In the genomic region with DNA sequence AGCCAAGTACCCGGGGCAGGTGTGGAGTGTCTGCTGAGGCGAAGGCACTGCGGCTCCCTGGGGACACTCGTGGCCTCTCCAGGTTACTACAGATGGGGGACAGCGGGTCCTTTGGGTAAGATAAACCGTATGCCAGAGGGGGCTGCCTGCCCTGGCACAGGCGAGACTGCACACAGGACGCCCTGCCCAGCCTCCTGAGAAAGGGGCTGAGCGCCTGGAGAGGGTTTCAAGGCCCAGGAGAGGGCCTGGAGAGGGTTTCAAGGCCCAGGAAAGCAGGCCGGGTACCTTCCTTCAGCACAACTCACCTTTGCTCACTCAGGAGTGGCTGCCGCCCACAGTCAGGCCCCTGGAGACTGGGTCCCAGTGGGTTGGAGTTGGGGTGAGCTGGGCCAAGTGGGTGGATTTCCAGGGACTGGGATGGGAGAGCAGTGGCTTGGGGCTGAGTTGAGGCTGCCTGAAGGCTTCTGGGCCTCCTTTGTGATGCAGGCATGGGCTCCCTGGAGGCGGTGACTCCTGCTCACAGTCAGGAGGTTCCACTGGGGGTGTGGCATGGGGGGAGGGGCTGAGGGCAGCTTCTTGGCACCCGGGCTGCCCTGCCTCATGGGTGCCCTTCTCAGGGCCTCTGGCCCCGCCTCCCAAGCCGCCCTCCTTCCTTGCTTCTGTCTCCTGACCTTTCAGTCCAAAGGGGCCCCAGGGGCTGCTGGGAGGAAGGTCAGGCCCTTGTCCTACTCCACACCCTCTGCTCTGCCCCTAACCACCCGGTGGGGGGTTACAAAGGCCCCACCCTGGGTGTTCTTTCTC, we compare ENCODE assay signal across 20 cellular contexts. TPM values are rescaled to one million over a fixed set of nuclear protein-coding genes. Genes with fewer than 3 reads are reported as not detected.
DNase-seq lines count a peak whose midpoint lies in the region; ATAC-seq and TF ChIP-seq lines count a peak whose summit lies in the region.
"Had no signal": no experiment of that assay in that cellular context is flagged by ENCODE, and none has a peak within 500 bp of the region (broad histone marks: within the 10 kb centered on the region; RNA-seq: fewer than 3 reads in every experiment).

A gene with protein sequence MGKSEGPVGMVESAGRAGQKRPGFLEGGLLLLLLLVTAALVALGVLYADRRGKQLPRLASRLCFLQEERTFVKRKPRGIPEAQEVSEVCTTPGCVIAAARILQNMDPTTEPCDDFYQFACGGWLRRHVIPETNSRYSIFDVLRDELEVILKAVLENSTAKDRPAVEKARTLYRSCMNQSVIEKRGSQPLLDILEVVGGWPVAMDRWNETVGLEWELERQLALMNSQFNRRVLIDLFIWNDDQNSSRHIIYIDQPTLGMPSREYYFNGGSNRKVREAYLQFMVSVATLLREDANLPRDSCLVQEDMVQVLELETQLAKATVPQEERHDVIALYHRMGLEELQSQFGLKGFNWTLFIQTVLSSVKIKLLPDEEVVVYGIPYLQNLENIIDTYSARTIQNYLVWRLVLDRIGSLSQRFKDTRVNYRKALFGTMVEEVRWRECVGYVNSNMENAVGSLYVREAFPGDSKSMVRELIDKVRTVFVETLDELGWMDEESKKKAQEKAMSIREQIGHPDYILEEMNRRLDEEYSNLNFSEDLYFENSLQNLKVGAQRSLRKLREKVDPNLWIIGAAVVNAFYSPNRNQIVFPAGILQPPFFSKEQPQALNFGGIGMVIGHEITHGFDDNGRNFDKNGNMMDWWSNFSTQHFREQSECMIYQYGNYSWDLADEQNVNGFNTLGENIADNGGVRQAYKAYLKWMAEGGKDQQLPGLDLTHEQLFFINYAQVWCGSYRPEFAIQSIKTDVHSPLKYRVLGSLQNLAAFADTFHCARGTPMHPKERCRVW (minus strand): TSS at position 456 of the 801 bp plus-strand sequence. CDS start 3,532 bp downstream, outside the sequence.

- no peak for ATAC-seq in activated CD4-positive, alpha-beta T cell treated with anti-CD3 and anti-CD28 coated beads for 36 hours
- ATAC-seq: activated CD4-positive, CD25-positive, alpha-beta regulatory T cell treated with anti-CD3 and anti-CD28 coated beads, Interleukin-2, amount 50 U/mL, for 24 hours had no signal

- no peak for TF ChIP-seq EP300 in stomach (IDR thresholded peaks at IDR 0.05)

- no peak within 1 kb of the TSS for H3K27ac Mint-ChIP-seq in activated CD4-positive, alpha-beta T cell treated with anti-CD3 and anti-CD28 coated beads for 36 hours
- H3K27ac Mint-ChIP-seq in endodermal cell = no peak within 1 kb of the TSS
- H3K27ac Mint-ChIP-seq: CD4-positive, alpha-beta T cell had no signal

- no peaks in the 10 kb centered on the region for H3K36me3 ChIP-seq in endodermal cell (ENCODE audit: control insufficient read depth, insufficient read depth, low read length)
- H3K36me3 ChIP-seq in stomach = no peaks in the 10 kb centered on the region

- peaks cover 28% of the 10 kb centered on the region for H3K27me3 ChIP-seq in endodermal cell (ENCODE audit: control insufficient read depth, insufficient read depth, low read length, poor library complexity, severe bottlenecking)
- H3K27me3 ChIP-seq in stomach = peaks cover 27 to 96% (median 56%) of the 10 kb centered on the region in 3 donors

- no peak within 1 kb of the TSS for H3K9ac ChIP-seq in endodermal cell (ENCODE audit: extremely low read depth, low read length, poor library complexity, severe bottlenecking)
- H3K9ac ChIP-seq: parathyroid adenoma had no signal

- CTCF ChIA-PET in activated CD4-positive, alpha-beta T cell treated with anti-CD3 and anti-CD28 coated beads for 36 hours (lab: Charles Lee) = interaction anchor here (0.7 kb wide), 1 partner anchor 17 kb away, joined by 3 read pairs; no protein-coding TSS in a partner anchor

- peak; percentile 46 for DNase-seq in activated CD4-positive, alpha-beta T cell treated with anti-CD3 and anti-CD28 coated beads for 36 hours
- DNase-seq in activated CD4-positive, alpha-beta T cell treated with anti-CD3 and anti-CD28 coated beads for 4 hours = no peak
- DNase-seq in HT-29 (ENCODE audit: low spot score) (no peak), endodermal cell (peak; percentile 63), stomach (no peak), SKM-1 (lab: John Stamatoyannopoulos, UW; ENCODE audit: unreplicated experiment) (no peak), NCI-H226 (no peak), NCI-H2029 treated with DMSO at 0.1 percent for 48 hours (lab: John Stamatoyannopoulos, UW) (no peak)
- DNase-seq: activated gamma-delta T cell; amniotic stem cell; CD4-positive, alpha-beta T cell; central memory CD4-positive, alpha-beta T cell; DMS53; effector memory CD4-positive, alpha-beta T cell; naive B cell; NCI-H146; NCI-H510A treated with DMSO at 0.1 percent for 48 hours; T-helper 9 cell had no signal

- H3K4me1 Mint-ChIP-seq in activated CD4-positive, alpha-beta T cell treated with anti-CD3 and anti-CD28 coated beads for 36 hours = peaks cover 2% of the 10 kb centered on the region
- H3K4me1 Mint-ChIP-seq in endodermal cell = no peaks in the 10 kb centered on the region

- peaks cover 20% of the 10 kb centered on the region for H3K9me3 ChIP-seq in endodermal cell (ENCODE audit: control insufficient read depth, low read length)
- peaks cover 0 to 10% (median 9%) of the 10 kb centered on the region in 4 donors for H3K9me3 ChIP-seq in stomach

- TF ChIP-seq POLR2A in stomach (IDR thresholded peaks at IDR 0.05) = no peak

- no peak within 1 kb of the TSS for H3K4me3 Mint-ChIP-seq in activated CD4-positive, alpha-beta T cell treated with anti-CD3 and anti-CD28 coated beads for 36 hours
- no peak within 1 kb of the TSS for H3K4me3 Mint-ChIP-seq in endodermal cell
- H3K4me3 Mint-ChIP-seq: CD4-positive, alpha-beta T cell had no signal

- TF ChIP-seq CTCF in endodermal cell (conservative IDR thresholded peaks at IDR 0.05) (no peak), stomach (IDR thresholded peaks at IDR 0.05) (no peak)

- H3K27me3 Mint-ChIP-seq in activated CD4-positive, alpha-beta T cell treated with anti-CD3 and anti-CD28 coated beads for 36 hours = peaks cover 19% of the 10 kb centered on the region
- peaks cover 81% of the 10 kb centered on the region for H3K27me3 Mint-ChIP-seq in endodermal cell (ENCODE audit: insufficient read depth)

- H3K4me1 ChIP-seq in endodermal cell (ENCODE audit: control insufficient read depth, insufficient read depth, low read length) (no peaks in the 10 kb centered on the region), stomach (peaks cover 0 to 21% (median 15%) of the 10 kb centered on the region in 4 donors)
- H3K4me1 ChIP-seq: parathyroid adenoma had no signal

- intact Hi-C loops in activated CD4-positive, alpha-beta T cell treated with anti-CD3 and anti-CD28 coated beads for 36 hours (cut with DNase I, micrococcal nuclease) = no loop called here
- intact Hi-C loops in stomach (cut with DNase I; ENCODE audit: low total_unique reads) = no loop called here

- POLR2A ChIA-PET in activated CD4-positive, alpha-beta T cell treated with anti-CD3 and anti-CD28 coated beads for 36 hours (lab: Charles Lee) = no interaction called here

- no peak within 1 kb of the TSS for H3K27ac ChIP-seq in endodermal cell (ENCODE audit: low read depth, low read length)
- H3K27ac ChIP-seq in stomach = no peak within 1 kb of the TSS
- H3K27ac ChIP-seq: parathyroid adenoma had no signal

- H3K9me3 Mint-ChIP-seq in activated CD4-positive, alpha-beta T cell treated with anti-CD3 and anti-CD28 coated beads for 36 hours (ENCODE audit: low read depth) = peaks cover 9% of the 10 kb centered on the region
- peaks cover 19% of the 10 kb centered on the region for H3K9me3 Mint-ChIP-seq in endodermal cell
- H3K9me3 Mint-ChIP-seq: CD4-positive, alpha-beta T cell had no signal

- WGBS in endodermal cell (ENCODE audit: insufficient coverage in 1 of 2, insufficient read length in 1 of 2), 2 experiments = 72 to 85% methylated on average over 8 to 16 of the region's 16 CpGs
- 32 to 75% (median 65%) methylated on average over 5 to 16 of the region's 16 CpGs for WGBS in stomach, 5 donors

- H3K4me3 ChIP-seq in endodermal cell (ENCODE audit: low read length) (no peak within 1 kb of the TSS), stomach (no peak within 1 kb of the TSS)

- H3K36me3 Mint-ChIP-seq in activated CD4-positive, alpha-beta T cell treated with anti-CD3 and anti-CD28 coated beads for 36 hours (ENCODE audit: low read depth) = no peaks in the 10 kb centered on the region
- no peaks in the 10 kb centered on the region for H3K36me3 Mint-ChIP-seq in endodermal cell (ENCODE audit: low read depth)
- H3K36me3 Mint-ChIP-seq: naive B cell had no signal

RNA-seq across cellular contexts. Expression of the gene that starts here (rescaled TPM):
- total RNA-seq in activated CD4-positive, alpha-beta T cell treated with anti-CD3 and anti-CD28 coated beads for 36 hours = 1 to 10 TPM in 1 of 2 experiments, under 1 TPM in 1; 0.97 to 1.4 TPM
- total RNA-seq in HT-29 (2014; rRNA removed; shearing (Covaris generic)) = 21.3 and 23.0 TPM in 2 replicates
- total RNA-seq in endodermal cell = under 1 TPM in 1 of 2 donors, not detected in 1; 0.42 TPM
- polyA plus RNA-seq in endodermal cell (2013, experiment 1 of 2) = 3.1 TPM
- polyA plus RNA-seq in endodermal cell (2013, experiment 2 of 2) = 0.79 TPM
- 100 to 1,000 TPM in 1 of 5 donors, 10 to 100 TPM in 1, 1 to 10 TPM in 3; 1.3 to 190 (median 4.5) TPM for total RNA-seq in stomach
- polyA plus RNA-seq in stomach = 10 to 100 TPM; 20.5 to 27.3 (median 26.7) TPM

Comparison
In these comparisons a context has a peak if more than half of its experiments do, and no peak if none do; other contexts are left out.
1. DNase-seq: peak in activated CD4-positive, alpha-beta T cell treated with anti-CD3 and anti-CD28 coated beads for 36 hours (single experiment) and endodermal cell (single experiment); none in activated CD4-positive, alpha-beta T cell treated with anti-CD3 and anti-CD28 coated beads for 4 hours (0 of 2), HT-29 (single experiment), stomach (single experiment), SKM-1 (single experiment), NCI-H226 (single experiment) and NCI-H2029 treated with DMSO at 0.1 percent for 48 hours (single experiment).